In genomic region chr5:179355976-179356968, GRCh38 we compare ENCODE assay signal across 15 cellular contexts. TPM values are rescaled to one million over a fixed set of nuclear protein-coding genes. Genes with fewer than 3 reads are reported as not detected.
DNase-seq lines count a peak whose midpoint lies in the region; ATAC-seq, FAIRE-seq and TF ChIP-seq lines count a peak whose summit lies in the region.
"Had no signal": no experiment of that assay in that cellular context is flagged by ENCODE, and none has a peak within 500 bp of the region (broad histone marks: within the 10 kb centered on the region; RNA-seq: fewer than 3 reads in every experiment).

No MANE protein-coding gene starts in this region.

- H2BK20ac ChIP-seq in H1 (ENCODE audit: low read length): no peak overlapping the region

- no peak overlapping the region for H3K9ac ChIP-seq in H1 (replicated peaks in 1 of 4; ENCODE audit: extremely low read depth in 1 of 4, low read depth in 3 of 4, low read length in 3 of 4)
- H3K9ac ChIP-seq in liver (ENCODE audit: low read depth in 1 of 2, low read length in 2 of 2): no peak overlapping the region

- H2AFZ ChIP-seq in H1 (ENCODE audit: low read length): no peak overlapping the region

- H2BK5ac ChIP-seq in H1 (ENCODE audit: low read depth, low read length): peak overlapping the region; percentile 39; the same call in 1 of the 2 replicates

- H3K36me3 ChIP-seq in H1 (ENCODE audit: control insufficient read depth in 2 of 4, insufficient read depth in 4 of 4, low read length in 3 of 4): no peaks in the 10 kb centered on the region
- no peaks in the 10 kb centered on the region for H3K36me3 ChIP-seq in liver (ENCODE audit: control insufficient read depth in 4 of 4, insufficient read depth in 3 of 4, low read depth in 1 of 4, low read length in 3 of 4)
- no peaks in the 10 kb centered on the region for H3K36me3 ChIP-seq in tibial nerve

- H2BK15ac ChIP-seq in H1 (ENCODE audit: low read length): peak overlapping the region; percentile 92

- no peaks in the 10 kb centered on the region for H3K4me1 ChIP-seq in H1 (replicated peaks in 1 of 4; ENCODE audit: control insufficient read depth in 3 of 4, insufficient read depth in 4 of 4, low read length in 3 of 4)
- H3K4me1 ChIP-seq in liver (ENCODE audit: control insufficient read depth in 4 of 4, insufficient read depth in 4 of 4, low read length in 3 of 4): no peaks in the 10 kb centered on the region
- H3K4me1 ChIP-seq in tibial nerve: peaks cover 0 to 12% (median 2%) of the 10 kb centered on the region in 4 donors

- H3K79me1 ChIP-seq in H1 (ENCODE audit: low read depth, low read length): no peaks in the 10 kb centered on the region

- H2BK12ac ChIP-seq in H1 (ENCODE audit: low read depth, low read length): 0 out of 2 replicates have a peak overlapping the region, but pooled peaks have one; percentile 39

- no peak overlapping the region for H4K91ac ChIP-seq in H1 (replicated peaks; ENCODE audit: insufficient read length, low read length)

- 0 out of 2 replicates have a peak overlapping the region, but pooled peaks have one; percentile 49 for H2AK5ac ChIP-seq in H1 (ENCODE audit: low read depth, low read length)

- 89% methylated on average over 11 of the region's 11 CpGs; no CpG with 5 or more reads in 1 of the 2 experiments for WGBS in H1 (ENCODE audit: extremely low coverage in 1 of 2, insufficient coverage in 1 of 2, insufficient read length in 1 of 2, insufficient replicate concordance in 2 of 2, low coverage in 1 of 2, low lambda C conversion rate in 2 of 2, missing lambda C conversion rate in 1 of 2), 2 experiments
- 81% methylated on average over 11 of the region's 11 CpGs for WGBS in liver
- 83 to 85% methylated on average over 10 to 11 of the region's 11 CpGs for WGBS in tibial nerve, 2 donors

- H3K79me2 ChIP-seq in H1 (ENCODE audit: control insufficient read depth in 1 of 2, insufficient read depth in 2 of 2, low read length in 2 of 2): no peaks in the 10 kb centered on the region

- no peak for FAIRE-seq in H1 (lab: Jason Lieb, UNC)
- FAIRE-seq: colon, GM12892 had no signal

- H4K5ac ChIP-seq in H1 (ENCODE audit: insufficient read length, low read depth, low read length): no peak overlapping the region

- TF ChIP-seq EP300 in H1 (IDR thresholded peaks at IDR 0.05; ENCODE audit: borderline replicate concordance in 1 of 2, low read depth in 2 of 2, low read length in 2 of 2) (no peak), tibial nerve (IDR thresholded peaks at IDR 0.05) (peak; percentile 54 to 90)

- H3K18ac ChIP-seq in H1 (ENCODE audit: extremely low read depth, low read length): no peak overlapping the region

- H3K27ac ChIP-seq in H1 (ENCODE audit: low read depth, low read length) (no peak overlapping the region), liver (ENCODE audit: low read depth in 1 of 2, low read length in 2 of 2) (no peak overlapping the region), tibial nerve (peak overlapping the region in 3 of 4 donors; percentile 36 to 74 (median 67))

- no peaks in the 10 kb centered on the region; a peak in 1 of 7 replicates for H3K27me3 ChIP-seq in H1 (replicated peaks in 1 of 4; ENCODE audit: control insufficient read depth in 3 of 4, extremely low read depth in 1 of 4, insufficient read depth in 3 of 4, low read length in 3 of 4)
- H3K27me3 ChIP-seq in liver (ENCODE audit: control insufficient read depth in 4 of 4, insufficient read depth in 4 of 4, low read length in 3 of 4): peaks cover 0 to 4% (median 0%) of the 10 kb centered on the region in 4 donors
- no peaks in the 10 kb centered on the region for H3K27me3 ChIP-seq in tibial nerve

- H3K4me3 ChIP-seq in NB4 (ENCODE audit: low read depth, low read length) (no peak overlapping the region), H1 (ENCODE audit: extremely low read depth in 1 of 4, insufficient read depth in 2 of 4, low read depth in 3 of 4, low read length in 4 of 4) (no peak overlapping the region), liver (ENCODE audit: low read depth in 1 of 3, low read length in 3 of 3) (no peak overlapping the region), tibial nerve (no peak overlapping the region)

- TF ChIP-seq CTCF in NB4 (IDR thresholded peaks at IDR 0.05; ENCODE audit: low read depth, low read length) (no peak), H1 (IDR thresholded peaks at IDR 0.05; ENCODE audit: control extremely low read depth in 1 of 3, insufficient read depth in 1 of 3, low read depth in 1 of 3, low read length in 3 of 3) (no peak), liver (IDR thresholded peaks at IDR 0.05; ENCODE audit: low read depth, low read length, missing input control) (no peak), tibial nerve (IDR thresholded peaks at IDR 0.05) (no peak)

- no peaks in the 10 kb centered on the region for H4K20me1 ChIP-seq in H1 (replicated peaks in 1 of 2; ENCODE audit: control insufficient read depth in 1 of 2, insufficient read depth in 2 of 2, low read length in 2 of 2)

- POLR2A ChIA-PET in H1 (lab: Charles Lee; ENCODE audit: partially characterized antibody): no interaction called here

- no peak overlapping the region for H3K23ac ChIP-seq in H1 (ENCODE audit: insufficient read length)

- no peak overlapping the region for H3K14ac ChIP-seq in H1 (ENCODE audit: insufficient read length)

- TF ChIP-seq POLR2A in NB4 (IDR thresholded peaks at IDR 0.05; ENCODE audit: extremely low read depth, insufficient read length): no peak
- no peak for TF ChIP-seq POLR2A in H1 (IDR thresholded peaks at IDR 0.05; ENCODE audit: control extremely low read depth in 1 of 2, low read depth in 2 of 2, low read length in 2 of 2)
- TF ChIP-seq POLR2A in tibial nerve (IDR thresholded peaks at IDR 0.05): no peak

- no peak overlapping the region for H3K4me2 ChIP-seq in H1 (ENCODE audit: insufficient read depth in 1 of 2, low read depth in 2 of 2, low read length in 2 of 2)

- H3K9me3 ChIP-seq in H1 (ENCODE audit: insufficient read depth in 2 of 2, low read depth in 1 of 2, low read length in 1 of 2) (no peaks in the 10 kb centered on the region), liver (ENCODE audit: control insufficient read depth in 4 of 4, low read length in 3 of 4) (peaks cover 0 to 4% (median 0%) of the 10 kb centered on the region in 4 donors), tibial nerve (peaks cover 0 to 8% (median 0%) of the 10 kb centered on the region in 4 donors)

- peak; percentile 68 for DNase-seq in NB4 (ENCODE audit: low read depth)
- DNase-seq in H1 (ENCODE audit: low read depth in 1 of 2, low spot score in 2 of 2): no peak
- DNase-seq in tibial nerve (ENCODE audit: low spot score in 2 of 2): peak in 1 of 2 donors; percentile 60
- DNase-seq: activated CD4-positive, CD25-positive, alpha-beta regulatory T cell; activated naive CD8-positive, alpha-beta T cell treated with anti-CD3 and anti-CD28 coated beads for 36 hours; CD4-positive, CD25-positive, alpha-beta regulatory T cell; stimulated activated naive CD4-positive, alpha-beta T cell treated with Interleukin-2 at 50 U/mL for 16 hours had no signal

- CTCF ChIA-PET in H1 (lab: Charles Lee; ENCODE audit: partially characterized antibody): no interaction called here

- no peak overlapping the region for H3K4ac ChIP-seq in H1 (replicated peaks; ENCODE audit: insufficient read length, low read depth, low read length)

- H4K8ac ChIP-seq in H1 (ENCODE audit: extremely low read depth, insufficient read depth, low read length): no peak overlapping the region

- no peaks in the 10 kb centered on the region for H3K23me2 ChIP-seq in H1 (ENCODE audit: low read depth, low read length)

- H2BK120ac ChIP-seq in H1 (replicated peaks; ENCODE audit: low read depth, low read length): no peak overlapping the region

- H3K56ac ChIP-seq in H1 (replicated peaks; ENCODE audit: insufficient read length, low read depth, low read length): no peak overlapping the region

- no peak for ATAC-seq in HG03095 (IDR thresholded peaks at IDR 0.05; ENCODE audit: unreplicated experiment)
- no peak for ATAC-seq in HG03139 (IDR thresholded peaks at IDR 0.05; ENCODE audit: unreplicated experiment)
- no peak for ATAC-seq in HG02571 (IDR thresholded peaks at IDR 0.05; ENCODE audit: unreplicated experiment)
- ATAC-seq in HG03097 (IDR thresholded peaks at IDR 0.05; ENCODE audit: low FRiP score, unreplicated experiment): no peak
- ATAC-seq: esophagus mucosa had no signal

- TF ChIP-seq RAD21 in H1 (IDR thresholded peaks at IDR 0.05 in 1 of 2, conservative IDR thresholded peaks at IDR 0.05 in 1 of 2; ENCODE audit: low read depth in 2 of 2, low read length in 2 of 2) (no peak), liver (IDR thresholded peaks at IDR 0.05) (no peak)

TF ChIP-seq in H1, 55 proteins besides CTCF, POLR2A, EP300 and RAD21:
- no peak for TF ChIP-seq E2F6 (IDR thresholded peaks at IDR 0.05)

TF ChIP-seq in liver, 16 proteins besides CTCF, POLR2A, EP300 and RAD21 (continues in another document):
- TF ChIP-seq TAF1 (conservative IDR thresholded peaks at IDR 0.05): no peak
- TF ChIP-seq HNF4A (conservative IDR thresholded peaks at IDR 0.05): peak; percentile 14 to 45
- no peak for TF ChIP-seq RXRA (IDR thresholded peaks at IDR 0.05)
- TF ChIP-seq, protein P1, sequence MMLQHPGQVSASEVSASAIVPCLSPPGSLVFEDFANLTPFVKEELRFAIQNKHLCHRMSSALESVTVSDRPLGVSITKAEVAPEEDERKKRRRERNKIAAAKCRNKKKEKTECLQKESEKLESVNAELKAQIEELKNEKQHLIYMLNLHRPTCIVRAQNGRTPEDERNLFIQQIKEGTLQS (IDR thresholded peaks at IDR 0.05): no peak
- peak; percentile 44 for TF ChIP-seq NR2F2 (IDR thresholded peaks at IDR 0.05)

RNA-seq across cellular contexts. Expression of gene ADAMTS2, which starts 11.0 kb away (rescaled TPM):
- total RNA-seq in H1 (2021; fragmentation: NEBNext Ultra II Directional; extraction: Animal tissue kit (Norgen Biotek cat#: 25700)): 5.2 and 7.3 TPM in 2 replicates
- 6.6 and 9.6 TPM in 2 replicates for polyA plus RNA-seq in H1 (2011; rRNA removed)
- 7.9 TPM for polyA plus RNA-seq in H1 (2011; cell fraction: cytosol; rRNA removed)
- polyA plus RNA-seq in H1 (2011; cell fraction: nucleus; rRNA removed): 14.4 TPM
- 2.3 to 4.9 TPM (median 4.4 TPM) in 4 replicates for polyA plus RNA-seq in H1 (2012, experiment 1 of 2)
- polyA plus RNA-seq in H1 (2012, experiment 2 of 2): 2.0 TPM
- 3.2 TPM for polyA plus RNA-seq in H1 (2013, experiment 1 of 2)
- polyA plus RNA-seq in H1 (2013, experiment 2 of 2): 3.3 TPM
- 3.6 and 6.4 TPM in 2 replicates for polyA minus RNA-seq in H1 (2011; rRNA and poly(A)+ RNA removed)
- 3.4 TPM for polyA minus RNA-seq in H1 (2011; cell fraction: cytosol; rRNA and poly(A)+ RNA removed)
- polyA minus RNA-seq in H1 (2011; cell fraction: nucleus; rRNA and poly(A)+ RNA removed): 7.3 TPM
- total RNA-seq in liver: 10 to 100 TPM; 12.4 to 24.3 TPM
- polyA plus RNA-seq in liver: 10 to 100 TPM in 1 of 2 donors, 1 to 10 TPM in 1; 2.7 to 11.6 TPM
- total RNA-seq in tibial nerve: 10 to 100 TPM; 23.2 to 58.8 (median 47.2) TPM
- total RNA-seq: activated naive CD8-positive, alpha-beta T cell treated with anti-CD3 and anti-CD28 coated beads for 36 hours; CD4-positive, CD25-positive, alpha-beta regulatory T cell had no signal

Comparison
In these comparisons a context has a peak if more than half of its experiments do, and no peak if none do; other contexts are left out.
1. H3K27ac ChIP-seq: peak in tibial nerve (3 of 4); none in H1 (single experiment) and liver (0 of 2).